Comparison of ENCODE assay signal across 8 cellular contexts in the genomic region with DNA sequence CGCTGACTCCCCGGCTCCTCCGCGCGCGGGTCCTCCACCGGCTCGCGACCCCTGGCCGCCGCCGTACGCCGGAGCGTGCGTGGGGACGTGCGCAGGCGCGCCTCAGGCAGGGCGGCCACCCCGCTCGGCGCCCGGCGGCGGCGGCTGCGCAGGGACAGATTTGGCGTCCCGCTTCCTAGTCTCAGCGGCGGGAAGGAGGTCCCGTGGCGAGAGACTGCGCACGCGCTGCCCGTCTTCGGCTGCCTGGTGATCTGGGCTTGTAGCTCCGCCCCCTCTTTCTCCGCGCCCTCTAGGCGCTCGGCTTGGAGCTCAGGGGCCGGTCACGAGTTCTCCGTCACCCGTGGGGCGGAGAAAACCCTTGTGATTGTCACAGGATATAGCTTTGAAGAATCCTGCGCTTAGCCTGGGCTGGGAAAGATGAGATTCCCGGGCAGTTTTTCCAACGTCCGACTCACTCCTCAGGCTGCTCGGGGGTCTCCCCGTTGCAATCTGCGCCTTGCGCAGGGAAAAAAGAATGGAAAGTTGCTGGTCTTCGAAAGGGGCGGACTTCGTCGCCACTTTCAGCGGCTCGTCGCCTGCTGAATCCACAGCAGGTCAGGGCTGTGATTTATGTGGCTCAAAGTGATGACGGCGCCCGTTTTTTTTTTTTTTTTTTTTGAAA. TPM values are rescaled to one million over a fixed set of nuclear protein-coding genes. Genes with fewer than 3 reads are reported as not detected.
DNase-seq lines count a peak whose midpoint lies in the region; ATAC-seq and TF ChIP-seq lines count a peak whose summit lies in the region.

A gene with protein sequence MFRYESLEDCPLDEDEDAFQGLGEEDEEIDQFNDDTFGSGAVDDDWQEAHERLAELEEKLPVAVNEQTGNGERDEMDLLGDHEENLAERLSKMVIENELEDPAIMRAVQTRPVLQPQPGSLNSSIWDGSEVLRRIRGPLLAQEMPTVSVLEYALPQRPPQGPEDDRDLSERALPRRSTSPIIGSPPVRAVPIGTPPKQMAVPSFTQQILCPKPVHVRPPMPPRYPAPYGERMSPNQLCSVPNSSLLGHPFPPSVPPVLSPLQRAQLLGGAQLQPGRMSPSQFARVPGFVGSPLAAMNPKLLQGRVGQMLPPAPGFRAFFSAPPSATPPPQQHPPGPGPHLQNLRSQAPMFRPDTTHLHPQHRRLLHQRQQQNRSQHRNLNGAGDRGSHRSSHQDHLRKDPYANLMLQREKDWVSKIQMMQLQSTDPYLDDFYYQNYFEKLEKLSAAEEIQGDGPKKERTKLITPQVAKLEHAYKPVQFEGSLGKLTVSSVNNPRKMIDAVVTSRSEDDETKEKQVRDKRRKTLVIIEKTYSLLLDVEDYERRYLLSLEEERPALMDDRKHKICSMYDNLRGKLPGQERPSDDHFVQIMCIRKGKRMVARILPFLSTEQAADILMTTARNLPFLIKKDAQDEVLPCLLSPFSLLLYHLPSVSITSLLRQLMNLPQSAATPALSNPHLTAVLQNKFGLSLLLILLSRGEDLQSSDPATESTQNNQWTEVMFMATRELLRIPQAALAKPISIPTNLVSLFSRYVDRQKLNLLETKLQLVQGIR (minus strand): TSS at position 88 of the 661 bp plus-strand sequence. CDS start 142 bp downstream, outside the sequence.

- peak within 1 kb of the TSS; percentile 93 for H3K14ac ChIP-seq in IMR-90 (replicated peaks; ENCODE audit: low read depth, low read length)

- peak within 1 kb of the TSS; percentile 92 for H3K4me2 ChIP-seq in IMR-90 (ENCODE audit: low read depth, low read length)

- in situ Hi-C loops in IMR-90 (cut with MboI; ENCODE audit: low sequenced_read_pairs), result no loop called here

- peak within 1 kb of the TSS; percentile 86 to 96 for H4K8ac ChIP-seq in IMR-90 (ENCODE audit: low read depth in 2 of 2, low read length in 2 of 2)

- peak within 1 kb of the TSS; percentile 75 for H3K18ac ChIP-seq in IMR-90 (ENCODE audit: low read depth, low read length)

- POLR2A ChIA-PET in IMR-90 (lab: Charles Lee; ENCODE audit: unreplicated experiment), result interaction anchor here (0.6 to 0.7 kb wide), 2 partner anchors 103 to 112 kb away, joined by 3 to 21 read pairs; no protein-coding TSS in a partner anchor

- H3K9me3 ChIP-seq in IMR-90 (ENCODE audit: control insufficient read depth, insufficient read depth, low read length), result no peaks in the 10 kb centered on the region

- peaks cover 9% of the 10 kb centered on the region; the same call in 1 of the 2 replicates for H4K20me1 ChIP-seq in IMR-90 (ENCODE audit: insufficient read depth, low read length)

- peak within 1 kb of the TSS; percentile 81 for H4K5ac ChIP-seq in IMR-90 (ENCODE audit: low read depth, low read length)

- H2AK5ac ChIP-seq in IMR-90 (ENCODE audit: low read depth, low read length), result peak within 1 kb of the TSS; percentile 60

- peak within 1 kb of the TSS; percentile 93 for H3K27ac ChIP-seq in IMR-90 (ENCODE audit: insufficient read depth, low read length)

- H2AK9ac ChIP-seq in IMR-90 (replicated peaks; ENCODE audit: low read depth, low read length, poor library complexity), result peak within 1 kb of the TSS; percentile 78

- peaks cover 3% of the 10 kb centered on the region; the same call in 1 of the 2 replicates for H3K4me1 ChIP-seq in IMR-90 (ENCODE audit: control insufficient read depth, insufficient read depth, low read length)

- H3K56ac ChIP-seq in IMR-90 (ENCODE audit: extremely low read depth, insufficient read depth, low read length), result peak within 1 kb of the TSS; percentile 92

- peak within 1 kb of the TSS; percentile 66 for H2BK120ac ChIP-seq in IMR-90 (ENCODE audit: low read depth, low read length)

- H2BK15ac ChIP-seq in IMR-90 (ENCODE audit: low read depth, low read length), result peak within 1 kb of the TSS; percentile 3; the same call in 1 of the 3 replicates

- CTCF ChIA-PET in IMR-90 (lab: Yijun Ruan, JAX), result interaction anchor here (1.4 kb wide), 1 partner anchor 12 kb away, joined by 7 read pairs; no protein-coding TSS in a partner anchor

- H2BK5ac ChIP-seq in IMR-90 (ENCODE audit: low read depth, low read length, poor library complexity, severe bottlenecking), result peak within 1 kb of the TSS; percentile 89

- DNase-seq in DMS 273 (lab: John Stamatoyannopoulos, UW; ENCODE audit: unreplicated experiment) (peak; percentile 97), IMR-90 (peak; percentile 98), OCI-M1 (lab: John Stamatoyannopoulos, UW) (peak; percentile 98), activated T-cell treated with anti-CD3 and anti-CD28 coated beads for 24 hours (ENCODE audit: low read depth) (peak; percentile 97), epidermal melanocyte (ENCODE audit: insufficient read length, low spot score) (peak; percentile 94), middle frontal gyrus (ENCODE audit: extremely low spot score, low spot score) (peak; percentile 98)
- DNase-seq in stimulated activated CD8-positive, alpha-beta memory T cell treated with anti-CD3 and anti-CD28 coated beads, Interleukin-2, amount 100 ng/mL, for 48 hours (ENCODE audit: low read depth in 2 of 2), result peak; percentile 97

- peaks cover 16 to 39% of the 10 kb centered on the region in 2 experiments; a peak in 3 of 4 replicates for H3K79me1 ChIP-seq in IMR-90 (ENCODE audit: low read depth in 1 of 2, low read length in 2 of 2)

- H3K9me1 ChIP-seq in IMR-90 (ENCODE audit: insufficient read depth, low read length), result no peaks in the 10 kb centered on the region

- peak within 1 kb of the TSS; percentile 92 for H2AFZ ChIP-seq in IMR-90 (replicated peaks; ENCODE audit: low read length, poor library complexity)

- no peak for TF ChIP-seq RAD21 in IMR-90 (IDR thresholded peaks at IDR 0.05; ENCODE audit: low read length)

- dilution Hi-C loops in IMR-90 (cut with HindIII; ENCODE audit: low sequenced_read_pairs, unreplicated experiment), result no loop called here

- peak; percentile 67 for TF ChIP-seq POLR2A in IMR-90 (IDR thresholded peaks at IDR 0.05; ENCODE audit: low read depth, low read length)

- peaks cover 6% of the 10 kb centered on the region for H3K36me3 ChIP-seq in IMR-90 (ENCODE audit: control insufficient read depth, insufficient read depth, low read length)

- peak within 1 kb of the TSS; percentile 95 for H3K23ac ChIP-seq in IMR-90 (ENCODE audit: low read depth, low read length)

- intact Hi-C loops in IMR-90 (cut with micrococcal nuclease), result loop anchor here (2.0 to 5.0 kb wide), 3 partner anchors 86 to 133 kb away; a partner anchor contains a TSS

- WGBS in IMR-90 (ENCODE audit: extremely low coverage in 2 of 2, insufficient read length in 1 of 2), 2 experiments, result 0% methylated on average over 28 of the region's 68 CpGs; no CpG with 5 or more reads in 1 of the 2 experiments

- 0 out of 2 replicates have a peak, but pooled peaks have one; percentile 9 for TF ChIP-seq CTCF in IMR-90 (conservative IDR thresholded peaks at IDR 0.05; ENCODE audit: low read depth, low read length)

- H2BK20ac ChIP-seq in IMR-90 (ENCODE audit: low read depth, low read length), result no peak within 1 kb of the TSS

- ATAC-seq in GM21528 (IDR thresholded peaks at IDR 0.05; ENCODE audit: low FRiP score, unreplicated experiment) (peak; percentile 93), IMR-90 (ENCODE audit: low read depth) (peak; percentile 95)

- no TSS peak for BruUV-seq in IMR-90 (replicated peaks; lab: Mats Ljungman, UMichigan)

- peak within 1 kb of the TSS; percentile 95 for H3K4ac ChIP-seq in IMR-90 (ENCODE audit: low read depth, low read length)

- peak within 1 kb of the TSS; percentile 75 for H4K91ac ChIP-seq in IMR-90 (ENCODE audit: insufficient read depth, low read depth, low read length)

- peak within 1 kb of the TSS; percentile 87 for H3K9ac ChIP-seq in IMR-90 (ENCODE audit: low read depth, low read length)

- no peaks in the 10 kb centered on the region for H3K27me3 ChIP-seq in IMR-90 (ENCODE audit: control insufficient read depth, insufficient read depth, low read length)

- peak within 1 kb of the TSS; percentile 97 for H3K4me3 ChIP-seq in IMR-90 (ENCODE audit: insufficient read depth, low read depth, low read length)

TF ChIP-seq in IMR-90, 13 proteins besides CTCF, POLR2A, EP300 and RAD21 (continues in another document):
- TF ChIP-seq RFX5 (IDR thresholded peaks at IDR 0.05; ENCODE audit: low read depth, low read length) (no peak), CHD1 (IDR thresholded peaks at IDR 0.05; ENCODE audit: low read depth, low read length) (no peak), MXI1 (IDR thresholded peaks at IDR 0.05; ENCODE audit: borderline replicate concordance, low read depth, low read length) (peak; percentile 97), NFE2L2 (IDR thresholded peaks at IDR 0.05; ENCODE audit: low read depth, low read length) (no peak), MAZ (IDR thresholded peaks at IDR 0.05; ENCODE audit: borderline replicate concordance, low read depth, low read length) (no peak), RCOR1 (IDR thresholded peaks at IDR 0.05; ENCODE audit: insufficient replicate concordance, low read length) (no peak), MAFK (IDR thresholded peaks at IDR 0.05; ENCODE audit: low read depth, low read length) (no peak), SMC3 (IDR thresholded peaks at IDR 0.05; ENCODE audit: low read depth, low read length) (no peak), FOS (IDR thresholded peaks at IDR 0.05; ENCODE audit: low read depth, low read length) (no peak), CEBPB (IDR thresholded peaks at IDR 0.05; ENCODE audit: low read depth, low read length) (no peak)
- TF ChIP-seq, protein P1, sequence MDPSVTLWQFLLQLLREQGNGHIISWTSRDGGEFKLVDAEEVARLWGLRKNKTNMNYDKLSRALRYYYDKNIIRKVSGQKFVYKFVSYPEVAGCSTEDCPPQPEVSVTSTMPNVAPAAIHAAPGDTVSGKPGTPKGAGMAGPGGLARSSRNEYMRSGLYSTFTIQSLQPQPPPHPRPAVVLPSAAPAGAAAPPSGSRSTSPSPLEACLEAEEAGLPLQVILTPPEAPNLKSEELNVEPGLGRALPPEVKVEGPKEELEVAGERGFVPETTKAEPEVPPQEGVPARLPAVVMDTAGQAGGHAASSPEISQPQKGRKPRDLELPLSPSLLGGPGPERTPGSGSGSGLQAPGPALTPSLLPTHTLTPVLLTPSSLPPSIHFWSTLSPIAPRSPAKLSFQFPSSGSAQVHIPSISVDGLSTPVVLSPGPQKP (IDR thresholded peaks at IDR 0.05; ENCODE audit: borderline replicate concordance, low read depth, low read length), result no peak
- TF ChIP-seq, protein P2, sequence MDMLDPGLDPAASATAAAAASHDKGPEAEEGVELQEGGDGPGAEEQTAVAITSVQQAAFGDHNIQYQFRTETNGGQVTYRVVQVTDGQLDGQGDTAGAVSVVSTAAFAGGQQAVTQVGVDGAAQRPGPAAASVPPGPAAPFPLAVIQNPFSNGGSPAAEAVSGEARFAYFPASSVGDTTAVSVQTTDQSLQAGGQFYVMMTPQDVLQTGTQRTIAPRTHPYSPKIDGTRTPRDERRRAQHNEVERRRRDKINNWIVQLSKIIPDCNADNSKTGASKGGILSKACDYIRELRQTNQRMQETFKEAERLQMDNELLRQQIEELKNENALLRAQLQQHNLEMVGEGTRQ (IDR thresholded peaks at IDR 0.05; ENCODE audit: low read depth, low read length), result peak; percentile 86

RNA-seq across cellular contexts. Expression of the gene that starts here (rescaled TPM):
- total RNA-seq in IMR-90 (2012; rRNA removed), result 3.9 and 4.4 TPM in 2 replicates
- 29.7 and 30.9 TPM in 2 replicates for polyA plus RNA-seq in IMR-90 (2012; rRNA removed)
- 12.5 and 13.6 TPM in 2 replicates for polyA plus RNA-seq in IMR-90 (2012; cell fraction: cytosol; rRNA removed)
- polyA plus RNA-seq in IMR-90 (2012; cell fraction: nucleus; rRNA removed; ENCODE audit: low replicate concordance), result 7.4 and 21.6 TPM in 2 replicates

Comparison
In these comparisons a context has a peak if more than half of its experiments do, and no peak if none do; other contexts are left out.
1. Peak in every context shown above with its lines: DNase-seq, ATAC-seq, H3K4me3 ChIP-seq and H3K27ac ChIP-seq.